Comparison of ENCODE assay signal across 8 cellular contexts in the genomic region with DNA sequence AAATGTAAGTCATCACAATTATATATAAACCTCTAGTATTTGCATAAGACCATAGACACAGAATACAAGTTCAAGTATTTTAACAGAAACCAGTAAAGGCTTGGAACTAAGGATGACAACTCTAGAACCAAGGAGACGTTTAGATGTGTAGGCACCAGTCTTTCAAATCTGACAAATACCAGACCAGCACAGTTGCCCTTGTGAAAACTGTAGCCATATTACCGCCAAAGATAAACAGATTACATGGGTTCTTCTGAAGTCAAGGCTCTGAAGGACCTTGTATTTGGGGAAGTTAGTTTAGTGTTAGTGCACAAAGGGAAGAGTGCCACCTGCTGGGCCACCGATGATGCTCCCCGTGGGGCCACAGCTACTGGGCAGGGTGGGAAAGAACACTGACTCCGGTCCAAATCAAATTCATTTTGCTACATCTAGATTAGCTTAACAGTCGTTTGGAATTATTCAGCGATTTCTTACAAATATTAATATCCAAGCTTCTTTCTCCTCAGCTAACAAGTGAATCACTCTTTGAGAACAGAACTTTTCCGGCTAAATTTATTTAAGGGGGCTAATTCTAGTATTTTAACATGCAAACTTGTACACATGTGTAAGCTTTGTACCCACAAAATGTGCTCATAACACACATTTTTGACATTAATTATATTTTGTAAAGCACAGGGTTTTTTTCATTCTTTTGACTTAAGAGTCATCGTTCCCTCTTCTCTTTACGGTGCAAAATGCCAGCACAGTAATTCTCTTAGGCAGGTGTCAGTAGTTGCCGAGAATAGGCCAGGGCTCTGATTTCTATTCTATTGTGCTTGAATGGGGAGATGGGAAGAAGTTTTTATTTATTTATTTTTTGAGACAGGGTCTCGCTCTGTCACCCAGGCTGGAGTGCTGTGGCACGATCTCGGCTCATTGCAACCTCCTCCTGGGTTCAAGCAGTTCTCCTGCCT. TPM values are rescaled to one million over a fixed set of nuclear protein-coding genes. Genes with fewer than 3 reads are reported as not detected.
DNase-seq lines count a peak whose midpoint lies in the region; ATAC-seq and TF ChIP-seq lines count a peak whose summit lies in the region.

No MANE protein-coding gene starts in this region.

- no peaks in the 10 kb centered on the region for H3K9me3 ChIP-seq in breast epithelium

- H3K4me3 ChIP-seq in AG10803 (ENCODE audit: low read length) = no peak overlapping the region
- no peak overlapping the region for H3K4me3 ChIP-seq in WI38 (ENCODE audit: low read depth, low read length)
- no peak overlapping the region for H3K4me3 ChIP-seq in breast epithelium
- no peak overlapping the region for H3K4me3 ChIP-seq in kidney epithelial cell (ENCODE audit: low read depth, low read length)

- no peaks in the 10 kb centered on the region for H3K27me3 ChIP-seq in breast epithelium
- no peaks in the 10 kb centered on the region for H3K27me3 ChIP-seq in kidney epithelial cell (ENCODE audit: control insufficient read depth, insufficient read depth, low read length)

- no peak overlapping the region for H3K27ac ChIP-seq in breast epithelium

- peak; percentile 74 for DNase-seq in AG10803 (ENCODE audit: low read depth)
- peak; percentile 24 for DNase-seq in NCI-H2227 treated with DMSO at 0.1 percent for 48 hours (lab: John Stamatoyannopoulos, UW)
- peak; percentile 58 to 80 for DNase-seq in breast epithelium (ENCODE audit: low spot score in 2 of 2)
- no peak for DNase-seq in kidney epithelial cell (ENCODE audit: low read depth)
- peak; percentile 76 for DNase-seq in stimulated activated CD4-positive, alpha-beta T cell treated with anti-CD3 and anti-CD28 coated beads, Interleukin-4, amount 100 ng/mL, for 1 hour

- intact Hi-C loops in breast epithelium (cut with DNase I; ENCODE audit: low total_unique reads) = no loop called here

- no peaks in the 10 kb centered on the region for H3K4me1 ChIP-seq in breast epithelium

- no peaks in the 10 kb centered on the region for H3K36me3 ChIP-seq in breast epithelium
- H3K36me3 ChIP-seq in kidney epithelial cell (ENCODE audit: control insufficient read depth, insufficient read depth, low read length) = no peaks in the 10 kb centered on the region

- no peak for TF ChIP-seq POLR2A in breast epithelium (IDR thresholded peaks at IDR 0.05)

- ATAC-seq in GM18907 (IDR thresholded peaks at IDR 0.05; ENCODE audit: unreplicated experiment) = peak; percentile 97
- ATAC-seq in HG03103 (IDR thresholded peaks at IDR 0.05; ENCODE audit: low read depth, unreplicated experiment) = peak; percentile 96

- TF ChIP-seq CTCF in AG10803 (conservative IDR thresholded peaks at IDR 0.05; ENCODE audit: low read length) = peak; percentile 99
- TF ChIP-seq CTCF in WI38 (IDR thresholded peaks at IDR 0.05; ENCODE audit: low read depth, low read length) = peak; percentile 94
- peak; percentile 63 to 92 (median 92) for TF ChIP-seq CTCF in breast epithelium (IDR thresholded peaks at IDR 0.05)
- TF ChIP-seq CTCF in kidney epithelial cell (IDR thresholded peaks at IDR 0.05; ENCODE audit: insufficient read depth, low read length, poor library complexity, severe bottlenecking) = peak; percentile 92

RNA-seq across cellular contexts. Expression of a gene that starts 8.0 kb away (rescaled TPM):
- total RNA-seq in breast epithelium = 10 to 100 TPM; 11.7 to 44.2 (median 34.7) TPM
- total RNA-seq in kidney epithelial cell = 68.5 and 72.8 TPM in 2 replicates
